20 cellular contexts compared by ENCODE assay signal in the genomic region with DNA sequence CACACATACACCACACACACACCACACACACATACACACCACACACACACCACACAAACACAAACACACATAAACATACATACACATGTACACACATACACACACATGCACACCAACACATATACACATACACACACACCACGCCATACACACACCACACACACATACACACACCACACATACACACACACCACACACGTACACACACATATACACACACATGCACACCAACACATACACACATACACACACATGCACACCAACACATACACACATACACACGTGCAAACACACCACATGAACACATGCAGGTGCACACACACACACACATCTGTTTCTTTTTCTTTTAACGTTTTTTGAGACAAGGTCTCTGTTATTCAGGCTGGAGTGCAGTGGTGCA.
"Had no signal": no experiment of that assay in that cellular context is flagged by ENCODE, and none has a peak within 500 bp of the region (broad histone marks: within the 10 kb centered on the region; RNA-seq: fewer than 3 reads in every experiment).

No MANE protein-coding gene starts in this region.

- ATAC-seq: naive thymus-derived CD8-positive, alpha-beta T cell; psoas muscle; stimulated activated naive CD8-positive, alpha-beta T cell treated with anti-CD3 and anti-CD28 coated beads, Interleukin-15, Interleukin-2, amounts not matched to agents 100 U/mL and 50 U/mL, for 24 hours; upper lobe of right lung had no signal

- H3K4me3 Mint-ChIP-seq: activated naive CD4-positive, alpha-beta T cell treated with anti-CD3 and anti-CD28 coated beads, Interleukin-2, amount 10 ng/mL, durations not matched to agents 7 days and 5 days; mesothelial cell of epicardium; naive thymus-derived CD8-positive, alpha-beta T cell had no signal

- H3K36me3 ChIP-seq: ascending aorta, esophagus muscularis mucosa, left ventricle myocardium inferior, neutrophil, ovary, right atrium auricular region, upper lobe of right lung had no signal

- H3K4me1 ChIP-seq: ascending aorta, esophagus muscularis mucosa, left ventricle myocardium inferior, psoas muscle, right atrium auricular region, upper lobe of right lung had no signal

- H3K9me3 ChIP-seq: ascending aorta, esophagus muscularis mucosa, left ventricle myocardium inferior, neutrophil, ovary, psoas muscle, right atrium auricular region, upper lobe of right lung had no signal

- H3K27ac ChIP-seq: ascending aorta, coronary artery, esophagus muscularis mucosa, left ventricle myocardium inferior, neutrophil, ovary, psoas muscle, right atrium auricular region, upper lobe of right lung had no signal

- H3K36me3 Mint-ChIP-seq: activated naive CD4-positive, alpha-beta T cell treated with anti-CD3 and anti-CD28 coated beads, Interleukin-2, amount 10 ng/mL, durations not matched to agents 7 days and 5 days had no signal

- H3K27me3 ChIP-seq: ascending aorta, esophagus muscularis mucosa, ovary, right atrium auricular region, upper lobe of right lung had no signal

- H3K4me1 Mint-ChIP-seq: activated naive CD4-positive, alpha-beta T cell treated with anti-CD3 and anti-CD28 coated beads, Interleukin-2, amount 10 ng/mL, durations not matched to agents 7 days and 5 days had no signal

- DNase-seq: activated CD4-positive, CD25-positive, alpha-beta regulatory T cell treated with anti-CD3 and anti-CD28 coated beads, Interleukin-2, amount 50 U/mL, for 72 hours; activated T-cell treated with anti-CD3 and anti-CD28 coated beads, Interleukin-2, amount 50 U/mL, for 48 hours; hippocampal formation; kidney glomerular epithelial cell; left ventricle myocardium inferior; naive thymus-derived CD8-positive, alpha-beta T cell; ovary; psoas muscle; stimulated activated CD4-positive, alpha-beta T cell treated with anti-CD3 and anti-CD28 coated beads, Interleukin-12 subunit alpha, Interleukin-12 subunit beta, amount 100 ng/mL, for 4 hours; stimulated activated CD4-positive, alpha-beta T cell treated with anti-CD3 and anti-CD28 coated beads, Interleukin-4, amount 100 ng/mL, for 4 hours; stimulated activated naive CD8-positive, alpha-beta T cell treated with anti-CD3 and anti-CD28 coated beads, Interleukin-15, Interleukin-2, amounts not matched to agents 100 U/mL and 50 U/mL, for 24 hours had no signal

- H3K4me3 ChIP-seq: ascending aorta, coronary artery, esophagus muscularis mucosa, left ventricle myocardium inferior, ovary, psoas muscle, right atrium auricular region, upper lobe of right lung had no signal

- H3K27ac Mint-ChIP-seq: activated naive CD4-positive, alpha-beta T cell treated with anti-CD3 and anti-CD28 coated beads, Interleukin-2, amount 10 ng/mL, durations not matched to agents 7 days and 5 days; mesothelial cell of epicardium had no signal

- FAIRE-seq: frontal cortex had no signal
